Comparison of ENCODE assay signal across 2 cellular contexts in the genomic region with DNA sequence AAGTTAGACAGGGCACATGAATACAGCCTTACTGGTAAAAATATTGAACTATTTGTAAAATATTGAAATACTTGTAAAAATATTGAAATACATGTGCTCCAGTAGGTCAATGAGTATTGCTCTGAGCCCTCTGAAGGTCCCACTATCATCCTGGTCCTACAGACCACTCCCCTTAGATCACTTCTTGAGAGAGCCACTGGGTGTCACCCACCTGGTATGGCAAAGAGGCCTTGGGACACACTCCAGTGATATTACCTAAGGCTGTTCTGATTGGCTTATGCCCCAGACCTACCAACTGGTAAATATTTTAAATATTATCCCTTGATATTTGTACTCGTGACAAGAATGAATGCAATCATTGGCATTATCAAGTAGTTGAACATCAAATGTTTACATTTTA.
TF ChIP-seq lines count a peak whose summit lies in the region.

No MANE protein-coding gene starts in this region.

TF ChIP-seq in HepG2, 621 proteins besides CTCF, POLR2A, EP300 and RAD21:
- no peak for TF ChIP-seq ZFY (CRISPR knock-in tag; IDR thresholded peaks at IDR 0.05)
- TF ChIP-seq, protein P1, sequence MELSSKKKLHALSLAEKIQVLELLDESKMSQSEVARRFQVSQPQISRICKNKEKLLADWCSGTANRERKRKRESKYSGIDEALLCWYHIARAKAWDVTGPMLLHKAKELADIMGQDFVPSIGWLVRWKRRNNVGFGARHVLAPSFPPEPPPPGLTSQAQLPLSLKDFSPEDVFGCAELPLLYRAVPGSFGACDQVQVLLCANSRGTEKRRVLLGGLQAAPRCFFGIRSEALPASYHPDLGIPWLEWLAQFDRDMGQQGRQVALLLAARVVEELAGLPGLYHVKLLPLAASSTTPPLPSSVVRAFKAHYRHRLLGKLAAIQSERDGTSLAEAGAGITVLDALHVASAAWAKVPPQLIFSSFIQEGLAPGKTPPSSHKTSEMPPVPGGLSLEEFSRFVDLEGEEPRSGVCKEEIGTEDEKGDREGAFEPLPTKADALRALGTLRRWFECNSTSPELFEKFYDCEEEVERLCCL (CRISPR knock-in tag; IDR thresholded peaks at IDR 0.05; ENCODE audit: borderline replicate concordance), result no peak
- TF ChIP-seq SP5 (CRISPR knock-in tag; IDR thresholded peaks at IDR 0.05; ENCODE audit: borderline replicate concordance, low read depth), result no peak
- TF ChIP-seq STAT5B (CRISPR knock-in tag; IDR thresholded peaks at IDR 0.05), result no peak
- no peak for TF ChIP-seq MTF2 (CRISPR knock-in tag; IDR thresholded peaks at IDR 0.05; ENCODE audit: borderline replicate concordance)
- TF ChIP-seq KDM2A (CRISPR knock-in tag; IDR thresholded peaks at IDR 0.05; ENCODE audit: borderline replicate concordance, low read depth), result no peak
- TF ChIP-seq, protein P2, sequence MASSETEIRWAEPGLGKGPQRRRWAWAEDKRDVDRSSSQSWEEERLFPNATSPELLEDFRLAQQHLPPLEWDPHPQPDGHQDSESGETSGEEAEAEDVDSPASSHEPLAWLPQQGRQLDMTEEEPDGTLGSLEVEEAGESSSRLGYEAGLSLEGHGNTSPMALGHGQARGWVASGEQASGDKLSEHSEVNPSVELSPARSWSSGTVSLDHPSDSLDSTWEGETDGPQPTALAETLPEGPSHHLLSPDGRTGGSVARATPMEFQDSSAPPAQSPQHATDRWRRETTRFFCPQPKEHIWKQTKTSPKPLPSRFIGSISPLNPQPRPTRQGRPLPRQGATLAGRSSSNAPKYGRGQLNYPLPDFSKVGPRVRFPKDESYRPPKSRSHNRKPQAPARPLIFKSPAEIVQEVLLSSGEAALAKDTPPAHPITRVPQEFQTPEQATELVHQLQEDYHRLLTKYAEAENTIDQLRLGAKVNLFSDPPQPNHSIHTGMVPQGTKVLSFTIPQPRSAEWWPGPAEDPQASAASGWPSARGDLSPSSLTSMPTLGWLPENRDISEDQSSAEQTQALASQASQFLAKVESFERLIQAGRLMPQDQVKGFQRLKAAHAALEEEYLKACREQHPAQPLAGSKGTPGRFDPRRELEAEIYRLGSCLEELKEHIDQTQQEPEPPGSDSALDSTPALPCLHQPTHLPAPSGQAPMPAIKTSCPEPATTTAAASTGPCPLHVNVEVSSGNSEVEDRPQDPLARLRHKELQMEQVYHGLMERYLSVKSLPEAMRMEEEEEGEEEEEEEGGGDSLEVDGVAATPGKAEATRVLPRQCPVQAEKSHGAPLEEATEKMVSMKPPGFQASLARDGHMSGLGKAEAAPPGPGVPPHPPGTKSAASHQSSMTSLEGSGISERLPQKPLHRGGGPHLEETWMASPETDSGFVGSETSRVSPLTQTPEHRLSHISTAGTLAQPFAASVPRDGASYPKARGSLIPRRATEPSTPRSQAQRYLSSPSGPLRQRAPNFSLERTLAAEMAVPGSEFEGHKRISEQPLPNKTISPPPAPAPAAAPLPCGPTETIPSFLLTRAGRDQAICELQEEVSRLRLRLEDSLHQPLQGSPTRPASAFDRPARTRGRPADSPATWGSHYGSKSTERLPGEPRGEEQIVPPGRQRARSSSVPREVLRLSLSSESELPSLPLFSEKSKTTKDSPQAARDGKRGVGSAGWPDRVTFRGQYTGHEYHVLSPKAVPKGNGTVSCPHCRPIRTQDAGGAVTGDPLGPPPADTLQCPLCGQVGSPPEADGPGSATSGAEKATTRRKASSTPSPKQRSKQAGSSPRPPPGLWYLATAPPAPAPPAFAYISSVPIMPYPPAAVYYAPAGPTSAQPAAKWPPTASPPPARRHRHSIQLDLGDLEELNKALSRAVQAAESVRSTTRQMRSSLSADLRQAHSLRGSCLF (CRISPR knock-in tag; IDR thresholded peaks at IDR 0.05; ENCODE audit: borderline replicate concordance), result no peak
- no peak for TF ChIP-seq KAT7 (CRISPR knock-in tag; IDR thresholded peaks at IDR 0.05; ENCODE audit: borderline replicate concordance)
- TF ChIP-seq THAP11 (CRISPR knock-in tag; IDR thresholded peaks at IDR 0.05), result no peak
- TF ChIP-seq CHCHD3 (CRISPR knock-in tag; IDR thresholded peaks at IDR 0.05), result no peak
TF ChIP-seq in HepG2: peak in this region for 0.

TF ChIP-seq in H1, 55 proteins besides CTCF, POLR2A, EP300 and RAD21:
- TF ChIP-seq CBX5 (IDR thresholded peaks at IDR 0.05; ENCODE audit: low read depth, low read length), result no peak
- TF ChIP-seq SIX5 (IDR thresholded peaks at IDR 0.05; ENCODE audit: low read depth, low read length), result no peak
- TF ChIP-seq RBBP5 (IDR thresholded peaks at IDR 0.05; ENCODE audit: borderline replicate concordance, low read depth, low read length), result no peak
- TF ChIP-seq HDAC2 (IDR thresholded peaks at IDR 0.05; ENCODE audit: borderline replicate concordance in 1 of 2, low read depth in 2 of 2, low read length in 2 of 2), result no peak
- TF ChIP-seq CHD1 (IDR thresholded peaks at IDR 0.05; ENCODE audit: low read depth, low read length), result no peak
- no peak for TF ChIP-seq CBX8 (IDR thresholded peaks at IDR 0.05; ENCODE audit: borderline replicate concordance, low read depth, low read length)
